In genomic region chr10:130190065-130190736, GRCh38 we compare ENCODE assay signal across 8 cellular contexts.
DNase-seq lines count a peak whose midpoint lies in the region; TF ChIP-seq lines count a peak whose summit lies in the region.

No MANE protein-coding gene starts in this region.

- H3K79me2 ChIP-seq in MM.1S (ENCODE audit: low read length), result no peaks in the 10 kb centered on the region

- CTCF ChIA-PET in GM10248 (lab: Yijun Ruan, JAX), result interaction anchor here (0.6 to 4.5 kb wide), 13 partner anchors 8 to 1710 kb away, joined by 3 to 36 read pairs (median 4); no protein-coding TSS in a partner anchor

- no peaks in the 10 kb centered on the region for H3K27me3 ChIP-seq in HAP-1 (ENCODE audit: low read depth)
- no peaks in the 10 kb centered on the region for H3K27me3 ChIP-seq in MM.1S (replicated peaks; ENCODE audit: insufficient read depth, low read length)

- POLR2A ChIA-PET in GM10248 (lab: Yijun Ruan, JAX), result no interaction called here

- H3F3A ChIP-seq in MM.1S (ENCODE audit: insufficient read depth, low read length), result 0 out of 2 replicates have a peak, but pooled peaks cover 5% of the 10 kb centered on the region

- H3K4me3 ChIP-seq in HAP-1, result peak overlapping the region; percentile 27; the same call in 1 of the 2 replicates
- peak overlapping the region; percentile 65 for H3K4me3 ChIP-seq in MM.1S (ENCODE audit: low read length)

- H3K36me3 ChIP-seq in HAP-1 (replicated peaks) (peaks cover 6% of the 10 kb centered on the region), MM.1S (replicated peaks; ENCODE audit: insufficient read depth, low read length) (no peaks in the 10 kb centered on the region)

- peak; percentile 100 for TF ChIP-seq CTCF in GM10248 (IDR thresholded peaks at IDR 0.05; ENCODE audit: control extremely low read depth, extremely low read depth, low read depth, missing control alignments)
- peak; percentile 99 for TF ChIP-seq CTCF in MM.1S (IDR thresholded peaks at IDR 0.05; ENCODE audit: low read length)

- H3K27ac ChIP-seq in MM.1S (ENCODE audit: low read length), result no peak overlapping the region

- H2AFZ ChIP-seq in MM.1S (ENCODE audit: low read length), result peak overlapping the region; percentile 52

- H3K9me2 ChIP-seq in MM.1S (replicated peaks; ENCODE audit: insufficient read depth, low read length), result no peaks in the 10 kb centered on the region

- DNase-seq in GM10248 (ENCODE audit: extremely low spot score) (peak; percentile 93), HAP-1 (ENCODE audit: low spot score in 2 of 2) (peak; percentile 54 to 92), MM.1S (peak; percentile 80), T-helper 2 cell (peak; percentile 70 to 84 (median 84)), astrocyte of the hippocampus (ENCODE audit: low read depth, low spot score) (peak; percentile 96), hypothalamus (lab: John Stamatoyannopoulos, UW) (peak; percentile 5 to 92 (median 71)), retina (peak; percentile 99), MV-4-11 (lab: John Stamatoyannopoulos, UW) (no peak)

- in situ Hi-C loops in HAP-1 (cut with MboI; ENCODE audit: low sequenced_read_pairs), result loop anchor here (10.0 to 25.0 kb wide), 2 partner anchors 1597 to 1685 kb away; no protein-coding TSS in a partner anchor

- peaks cover 4% of the 10 kb centered on the region; the same call in 1 of the 2 replicates for H3K4me1 ChIP-seq in HAP-1
- H3K4me1 ChIP-seq in MM.1S (ENCODE audit: low read length), result no peaks in the 10 kb centered on the region

- peak overlapping the region; percentile 82 for H3K4me2 ChIP-seq in MM.1S (ENCODE audit: low read depth, low read length)

- H3K9me3 ChIP-seq in HAP-1 (no peaks in the 10 kb centered on the region), MM.1S (replicated peaks; ENCODE audit: insufficient read depth, low read length) (no peaks in the 10 kb centered on the region)

- H3K9ac ChIP-seq in MM.1S (ENCODE audit: low read length), result peak overlapping the region; percentile 41; the same call in 1 of the 2 replicates

- H4K20me1 ChIP-seq in MM.1S (ENCODE audit: insufficient read depth, low read length), result no peaks in the 10 kb centered on the region
